10 cellular contexts compared by ENCODE assay signal in the genomic region with DNA sequence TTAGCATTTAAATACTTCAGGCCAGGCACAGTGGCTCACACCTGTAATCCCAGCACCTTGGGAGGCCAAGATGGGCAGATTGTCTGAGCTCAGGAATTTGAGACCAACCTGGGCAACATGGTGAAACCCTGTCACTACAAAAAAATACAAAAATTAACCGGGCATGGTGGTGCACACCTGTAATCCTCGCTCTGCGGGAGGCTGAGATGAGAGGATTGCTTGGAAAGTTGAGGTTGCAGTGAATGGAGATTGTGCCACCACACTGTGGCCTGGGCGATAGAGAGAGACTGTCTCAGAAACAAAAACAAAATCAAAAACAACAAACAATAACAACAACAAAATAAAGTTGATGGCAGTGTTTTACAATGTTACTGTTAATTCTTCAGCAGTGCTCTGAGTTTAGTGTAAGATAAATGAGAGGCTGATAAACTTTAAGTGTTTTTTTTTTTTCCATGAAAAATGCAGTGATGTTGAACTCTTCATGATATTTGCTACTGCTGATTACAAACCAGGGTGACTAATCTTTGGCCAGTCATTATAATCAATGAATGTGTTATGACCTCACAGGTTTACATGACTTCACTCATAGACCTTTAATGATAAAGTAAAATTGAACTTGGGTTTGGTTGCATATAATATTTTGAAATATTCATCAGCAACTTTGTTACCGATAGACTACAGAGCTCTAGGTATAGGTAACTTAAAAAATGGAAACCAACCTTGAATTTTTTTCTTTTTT. TPM values are rescaled to one million over a fixed set of nuclear protein-coding genes. Genes with fewer than 3 reads are reported as not detected.
DNase-seq lines count a peak whose midpoint lies in the region; ATAC-seq, FAIRE-seq and TF ChIP-seq lines count a peak whose summit lies in the region.
"Had no signal": no experiment of that assay in that cellular context is flagged by ENCODE, and none has a peak within 500 bp of the region (broad histone marks: within the 10 kb centered on the region; RNA-seq: fewer than 3 reads in every experiment).

No MANE protein-coding gene starts in this region.

- no peak for TF ChIP-seq CTCF in heart left ventricle (IDR thresholded peaks at IDR 0.05)
- no peak for TF ChIP-seq CTCF in GM12878 (IDR thresholded peaks at IDR 0.05 in 2 of 3, conservative IDR thresholded peaks at IDR 0.05 in 1 of 3; ENCODE audit: control insufficient read depth in 2 of 3, extremely low read depth in 1 of 3, insufficient read depth in 1 of 3, low read depth in 3 of 3, low read length in 3 of 3)
- TF ChIP-seq CTCF in keratinocyte (optimal IDR thresholded peaks at IDR 0.05 in 1 of 3, IDR thresholded peaks at IDR 0.05 in 1 of 3, conservative IDR thresholded peaks at IDR 0.05 in 1 of 3; ENCODE audit: extremely low read depth in 1 of 3, insufficient read depth in 2 of 3, low read length in 3 of 3) = no peak
- TF ChIP-seq CTCF in thoracic aorta (IDR thresholded peaks at IDR 0.05) = no peak

- no peak for FAIRE-seq in GM12878 (lab: Jason Lieb, UNC)
- FAIRE-seq in keratinocyte (lab: Jason Lieb, UNC) = no peak

- H2AFZ ChIP-seq in GM12878 (ENCODE audit: control insufficient read depth, low read depth, low read length) (no peak overlapping the region), keratinocyte (ENCODE audit: control insufficient read depth, low read length) (no peak overlapping the region)

- CTCF ChIA-PET in GM12878 (lab: Yijun Ruan, JAX) = interaction anchor here (0.6 to 1.2 kb wide), 3 partner anchors 47 to 990 kb away, joined by 3 to 5 read pairs (median 3); no protein-coding TSS in a partner anchor

- no peaks in the 10 kb centered on the region for H3K27me3 ChIP-seq in heart left ventricle
- H3K27me3 ChIP-seq in GM12878 (replicated peaks in 1 of 2; ENCODE audit: control insufficient read depth in 2 of 2, insufficient read depth in 2 of 2, low read length in 1 of 2) = no peaks in the 10 kb centered on the region
- no peaks in the 10 kb centered on the region for H3K27me3 ChIP-seq in keratinocyte (ENCODE audit: control insufficient read depth, extremely low read depth, insufficient read depth, low read length)
- H3K27me3 ChIP-seq in thoracic aorta (replicated peaks; ENCODE audit: insufficient read depth) = no peaks in the 10 kb centered on the region

- DNase-seq in heart left ventricle (no peak), left ventricle myocardium superior (no peak), GM12878 (ENCODE audit: low read depth, low spot score) (no peak), keratinocyte (ENCODE audit: low read depth, low spot score) (no peak), thoracic aorta (ENCODE audit: low spot score) (no peak), EL (no peak), A172 (ENCODE audit: low spot score) (no peak), ureter (ENCODE audit: low spot score) (no peak)
- DNase-seq: mucosa of descending colon, NCI-H2171 had no signal

- in situ Hi-C loops in GM12878 (cut with MboI) = no loop called here

- H3K27ac ChIP-seq in heart left ventricle (peak overlapping the region in 10 of 12 donors; percentile 89 to 98 (median 94)), GM12878 (ENCODE audit: control insufficient read depth, insufficient read depth) (no peak overlapping the region), keratinocyte (ENCODE audit: control insufficient read depth, insufficient read depth, low read length) (peak overlapping the region; percentile 96), thoracic aorta (no peak overlapping the region)

- ATAC-seq in heart left ventricle (no peak), left ventricle myocardium superior (no peak), GM12878 (no peak), thoracic aorta (ENCODE audit: insufficient number of reproducible peaks, low FRiP score, low read depth) (no peak)
- ATAC-seq: mucosa of descending colon had no signal

- TF ChIP-seq POLR2A in heart left ventricle (IDR thresholded peaks at IDR 0.05) = no peak
- no peak for TF ChIP-seq POLR2A in GM12878 (IDR thresholded peaks at IDR 0.05; ENCODE audit: low read depth, low read length)

- H3K4me1 ChIP-seq in heart left ventricle (peaks cover 0 to 66% (median 42%) of the 10 kb centered on the region in 12 donors), GM12878 (ENCODE audit: control insufficient read depth, insufficient read depth, low read length) (peaks cover 6% of the 10 kb centered on the region; the same call in 1 of the 2 replicates), keratinocyte (ENCODE audit: control insufficient read depth, extremely low read depth, insufficient read depth, low read length) (peaks cover 36% of the 10 kb centered on the region), thoracic aorta (ENCODE audit: control insufficient read depth in 1 of 2, low read depth in 2 of 2) (peaks cover 37 to 55% of the 10 kb centered on the region in 2 donors)

- H3K9me3 ChIP-seq in heart left ventricle (no peaks in the 10 kb centered on the region), GM12878 (replicated peaks; ENCODE audit: control insufficient read depth, insufficient read depth, low read length) (no peaks in the 10 kb centered on the region), keratinocyte (ENCODE audit: control insufficient read depth, low read depth, low read length) (no peaks in the 10 kb centered on the region), thoracic aorta (no peaks in the 10 kb centered on the region)
- H3K9me3 ChIP-seq: mucosa of descending colon had no signal

- H3K9ac ChIP-seq in GM12878 (ENCODE audit: control insufficient read depth, insufficient read depth, low read length) (no peak overlapping the region), keratinocyte (ENCODE audit: control insufficient read depth, extremely low read depth, insufficient read depth, low read length) (no peak overlapping the region)

- POLR2A ChIA-PET in GM12878 (lab: Charles Lee) = no interaction called here

- H3K79me2 ChIP-seq in GM12878 (ENCODE audit: control insufficient read depth, insufficient read depth, low read length) (peaks cover 25% of the 10 kb centered on the region), keratinocyte (ENCODE audit: control insufficient read depth, insufficient read depth, low read length) (peaks cover 58% of the 10 kb centered on the region)

- SMC1A ChIA-PET in GM12878 (lab: Charles Lee; ENCODE audit: uncharacterized antibody, unreplicated experiment) = interaction anchor here (0.7 to 1.0 kb wide), 3 partner anchors 16 to 188 kb away, joined by 3 read pairs; no protein-coding TSS in a partner anchor

- RAD21 ChIA-PET in GM12878 (lab: Charles Lee; ENCODE audit: unreplicated experiment) = interaction anchor here (0.7 kb wide), 1 partner anchor 73 kb away, joined by 3 read pairs; no protein-coding TSS in a partner anchor

- no peaks in the 10 kb centered on the region for H3K9me1 ChIP-seq in keratinocyte (ENCODE audit: control insufficient read depth, extremely low read depth, insufficient read depth, low read length)

- dilution Hi-C loops in keratinocyte (cut with MboI; ENCODE audit: extremely low pct_ligation_motif_present, low sequenced_read_pairs) = no loop called here

- no peaks in the 10 kb centered on the region for H4K20me1 ChIP-seq in GM12878 (ENCODE audit: control insufficient read depth, insufficient read depth)
- H4K20me1 ChIP-seq in keratinocyte (ENCODE audit: control insufficient read depth, extremely low read depth, insufficient read depth, low read length) = peaks cover 2% of the 10 kb centered on the region

- TF ChIP-seq EP300 in GM12878 (IDR thresholded peaks at IDR 0.05; ENCODE audit: borderline replicate concordance in 1 of 2, control insufficient read depth in 1 of 2, low read depth in 2 of 2, low read length in 2 of 2) = no peak

- BruUV-seq in GM12878 (replicated peaks; lab: Mats Ljungman, UMichigan) = no TSS peak

- no peak for TF ChIP-seq RAD21 in GM12878 (IDR thresholded peaks at IDR 0.05; ENCODE audit: insufficient read depth, low read depth, low read length)

- intact Hi-C loops in heart left ventricle (cut with DNase I) = loop anchor here in 2 of 10 donors (5.0 kb wide), 2 partner anchors 50 to 105 kb away; partner anchors contain the start of gene ZC3H15 (in 1 of the 2)
- intact Hi-C loops in left ventricle myocardium superior (cut with micrococcal nuclease) = no loop called here
- intact Hi-C loops in GM12878 (cut with micrococcal nuclease; ENCODE audit: unreplicated experiment) = loop anchor here (5.0 kb wide), 1 partner anchor 90 kb away; no protein-coding TSS in a partner anchor

- WGBS in heart left ventricle, 4 donors = 88 to 94% (median 91%) methylated on average over 5 of the region's 5 CpGs
- 88% methylated on average over 5 of the region's 5 CpGs for WGBS in GM12878 (ENCODE audit: insufficient coverage, insufficient replicate concordance, low lambda C conversion rate, missing lambda C conversion rate)

- H3K4me2 ChIP-seq in GM12878 (ENCODE audit: control insufficient read depth, insufficient read depth) (peak overlapping the region; percentile 51; the same call in 1 of the 2 replicates), keratinocyte (ENCODE audit: control insufficient read depth, extremely low read depth, insufficient read depth, low read depth, low read length) (peak overlapping the region; percentile 100)

- H3K36me3 ChIP-seq in heart left ventricle (no peaks in the 10 kb centered on the region), GM12878 (ENCODE audit: control insufficient read depth in 2 of 2, insufficient read depth in 2 of 2, low read length in 1 of 2) (no peaks in the 10 kb centered on the region), keratinocyte (ENCODE audit: control insufficient read depth in 2 of 2, extremely low read depth in 1 of 2, insufficient read depth in 2 of 2, low read length in 2 of 2) (no peaks in the 10 kb centered on the region), thoracic aorta (no peaks in the 10 kb centered on the region)

- H3K4me3 ChIP-seq in heart left ventricle (peak overlapping the region in 9 of 12 donors; percentile 59 to 93 (median 82)), GM12878 (peak overlapping the region; percentile 95; the same call in 1 of the 2 replicates), keratinocyte (ENCODE audit: control insufficient read depth in 2 of 3, extremely low read depth in 1 of 3, insufficient read depth in 2 of 3, low read depth in 1 of 3, low read length in 3 of 3) (peak overlapping the region in 2 of 3 experiments; percentile 97 to 99), thoracic aorta (peak overlapping the region; percentile 97)
- H3K4me3 ChIP-seq: mucosa of descending colon had no signal

RNA-seq across cellular contexts. Expression of gene ITGAV, which starts 2.5 kb away (rescaled TPM):
- total RNA-seq in heart left ventricle (100 to 1,000 TPM; 133 to 358 (median 235) TPM), left ventricle myocardium superior (143 TPM), GM12878 (2014; rRNA removed) (9.3 and 11.7 TPM in 2 replicates), GM12878 (2014; rRNA removed; fragmentation: Illumina TruSeq; extraction: Trizol) (8.9 and 11.1 TPM in 2 replicates), GM12878 (2021) (6.8 and 10.1 TPM in 2 replicates), thoracic aorta (100 to 1,000 TPM; 160 to 195 TPM), ureter (60.1 TPM)
- polyA plus RNA-seq in heart left ventricle (100 to 1,000 TPM in 1 of 2 donors, 10 to 100 TPM in 1; 22.5 to 107 TPM), GM12878 (2011; rRNA removed) (10.8 and 14.3 TPM in 2 replicates), GM12878 (2014; fragmentation: Illumina TruSeq; extraction: Trizol) (6.6 and 7.5 TPM in 2 replicates), GM12878 (2014; fragmentation: Nextera tagmentation; extraction: Ambion mirVana) (1 to 10 TPM; 2.1 to 2.2 TPM), GM12878 (2014; rRNA removed) (4.6 and 4.9 TPM in 2 replicates), GM12878 (2016; fragmentation: Nextera tagmentation; extraction: Ambion mirVana) (1 to 10 TPM; 5.0 to 5.5 TPM), keratinocyte (63.7 to 114 TPM (median 76.6 TPM) in 3 replicates)
- total RNA-seq in GM12878 (2013; cell fraction: nucleolus; rRNA removed) = 55.8 and 61.0 TPM in 2 replicates
- polyA plus RNA-seq in GM12878 (2011; ENCODE audit: low read depth) = 2.2 TPM
- polyA plus RNA-seq in GM12878 (2011; cell fraction: cytosol; rRNA removed) = 3.6 and 5.6 TPM in 2 replicates
- 23.3 and 27.3 TPM in 2 replicates for polyA plus RNA-seq in GM12878 (2011; cell fraction: nucleus; rRNA removed)
- polyA plus RNA-seq in GM12878 (2012) = 4.3 and 5.5 TPM in 2 replicates
- 12.9 and 19.6 TPM in 2 replicates for polyA minus RNA-seq in GM12878 (2011; rRNA and poly(A)+ RNA removed)
- polyA minus RNA-seq in GM12878 (2011; cell fraction: cytosol; rRNA and poly(A)+ RNA removed) = 6.5 and 8.8 TPM in 2 replicates
- polyA minus RNA-seq in GM12878 (2011; cell fraction: nucleus; rRNA and poly(A)+ RNA removed) = 14.9 and 24.8 TPM in 2 replicates
- polyA plus RNA-seq in keratinocyte (2011; ENCODE audit: low read depth) = 42.8 TPM
- polyA plus RNA-seq in keratinocyte (2011; cell fraction: cytosol; rRNA removed) = 12.1 and 23.3 TPM in 2 replicates
- polyA plus RNA-seq in keratinocyte (2011; cell fraction: nucleus; rRNA removed) = 107 and 140 TPM in 2 replicates
- polyA plus RNA-seq in keratinocyte (2012; ENCODE audit: low replicate concordance) = 27.5 and 58.3 TPM in 2 replicates
- polyA minus RNA-seq in keratinocyte = 70.7 to 212 TPM (median 171 TPM) in 3 replicates
- 82.9 TPM for polyA minus RNA-seq in keratinocyte (2011; cell fraction: cytosol; rRNA and poly(A)+ RNA removed)
- 321 and 568 TPM in 2 replicates for polyA minus RNA-seq in keratinocyte (2011; cell fraction: nucleus; rRNA and poly(A)+ RNA removed)
- total RNA-seq in A172 (2014; rRNA removed; shearing (Covaris generic)) = 104 and 110 TPM in 2 replicates

Comparison
In these comparisons a context has a peak if more than half of its experiments do, and no peak if none do; other contexts are left out.
1. H3K27ac ChIP-seq: peak in heart left ventricle (10 of 12) and keratinocyte (single experiment); none in GM12878 (single experiment) and thoracic aorta (0 of 2).
2. Peak in every context shown above with its lines, with median percentiles within 50 percentile points of each other: H3K4me3 ChIP-seq.